8 cellular contexts compared by ENCODE assay signal in the genomic region with DNA sequence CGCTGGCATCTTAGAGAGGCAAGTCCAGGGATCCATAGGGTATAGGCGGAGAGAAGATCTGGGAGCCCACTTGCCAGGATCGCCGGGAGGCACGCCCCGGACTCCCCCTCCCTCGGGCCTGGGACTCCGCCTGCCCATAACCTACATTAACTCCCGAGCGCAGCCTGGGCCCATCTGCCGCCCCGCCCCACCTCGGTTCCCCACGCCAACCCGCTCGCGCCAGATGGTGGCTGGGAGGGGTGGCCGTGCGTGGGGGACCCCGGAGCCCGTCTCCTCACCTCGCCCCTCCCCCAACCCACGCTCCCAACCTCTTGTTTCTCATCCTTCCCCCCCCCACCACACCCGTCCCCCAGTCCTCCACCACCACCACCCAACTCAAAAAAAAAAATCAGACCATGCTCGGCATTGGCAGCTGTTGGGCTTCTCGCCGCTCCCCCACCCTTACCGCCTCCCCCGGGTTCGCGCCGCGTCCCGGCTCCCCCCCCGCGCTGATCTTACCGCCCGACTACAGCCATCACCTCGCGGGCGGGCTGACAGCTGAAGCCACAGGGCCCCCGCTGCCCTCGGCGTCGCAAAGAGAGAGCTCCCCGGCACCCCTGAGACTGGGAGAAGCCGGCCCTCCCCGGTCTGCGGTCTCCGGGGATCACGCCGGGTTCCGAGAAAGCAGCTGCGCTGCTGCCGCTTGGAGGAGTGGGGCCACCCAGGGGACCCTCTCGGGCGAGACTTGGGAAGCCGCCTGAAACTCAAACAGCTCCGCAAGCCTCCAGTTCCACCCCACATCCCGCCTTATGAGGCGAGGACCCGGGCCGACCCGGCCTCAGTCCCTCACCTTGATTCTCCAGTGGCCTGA. TPM values are rescaled to one million over a fixed set of nuclear protein-coding genes. Genes with fewer than 3 reads are reported as not detected.
A peak's percentile ranks its signal among the peaks of the same experiment; 100 is the strongest.
DNase-seq lines count a peak whose midpoint lies in the region; ATAC-seq, FAIRE-seq and TF ChIP-seq lines count a peak whose summit lies in the region.

No MANE protein-coding gene starts in this region.

- peaks cover 90% of the 10 kb centered on the region for H3K27me3 ChIP-seq in keratinocyte (ENCODE audit: control insufficient read depth, extremely low read depth, insufficient read depth, low read length)
- peaks cover 18% of the 10 kb centered on the region for H3K27me3 ChIP-seq in vagina

- H3K27ac Mint-ChIP-seq in stimulated activated naive CD8-positive, alpha-beta T cell treated with anti-CD3 and anti-CD28 coated beads, Interleukin-15, Interleukin-2, amounts not matched to agents 100 ng/mL and 50 ng/mL, for 24 hours = no peak overlapping the region

- H3K4me3 Mint-ChIP-seq in stimulated activated naive CD8-positive, alpha-beta T cell treated with anti-CD3 and anti-CD28 coated beads, Interleukin-15, Interleukin-2, amounts not matched to agents 100 ng/mL and 50 ng/mL, for 24 hours = peak overlapping the region; percentile 46
- H3K4me3 Mint-ChIP-seq in activated T-cell treated with anti-CD3 and anti-CD28 coated beads, Interleukin-2, amount 50 U/mL, for 4 hours = peak overlapping the region; percentile 42

- no peak for TF ChIP-seq POLR2A in vagina (IDR thresholded peaks at IDR 0.05)

- no peak for TF ChIP-seq CTCF in keratinocyte (optimal IDR thresholded peaks at IDR 0.05 in 1 of 3, IDR thresholded peaks at IDR 0.05 in 1 of 3, conservative IDR thresholded peaks at IDR 0.05 in 1 of 3; ENCODE audit: extremely low read depth in 1 of 3, insufficient read depth in 2 of 3, low read length in 3 of 3)
- TF ChIP-seq CTCF in vagina (IDR thresholded peaks at IDR 0.05) = no peak

- in situ Hi-C loops in ACHN (cut with HindIII; ENCODE audit: low pct_ligation_motif_present, low pct_unique_long_range_greater_than_20kb, low sequenced_read_pairs) = no loop called here

- H3K9me3 ChIP-seq in keratinocyte (ENCODE audit: control insufficient read depth, low read depth, low read length) = no peaks in the 10 kb centered on the region
- H3K9me3 ChIP-seq in vagina = no peaks in the 10 kb centered on the region

- H3K4me1 ChIP-seq in keratinocyte (ENCODE audit: control insufficient read depth, extremely low read depth, insufficient read depth, low read length) (peaks cover 19% of the 10 kb centered on the region), vagina (peaks cover 62% of the 10 kb centered on the region)

- no peak for FAIRE-seq in keratinocyte (lab: Jason Lieb, UNC)

- H4K20me1 ChIP-seq in keratinocyte (ENCODE audit: control insufficient read depth, extremely low read depth, insufficient read depth, low read length) = peaks cover 2% of the 10 kb centered on the region

- no peak for DNase-seq in stimulated activated naive CD8-positive, alpha-beta T cell treated with anti-CD3 and anti-CD28 coated beads, Interleukin-15, Interleukin-2, amounts not matched to agents 100 U/mL and 50 U/mL, for 24 hours
- DNase-seq in activated T-cell treated with anti-CD3 and anti-CD28 coated beads, Interleukin-2, amount 50 U/mL, for 4 hours = no peak
- no peak for DNase-seq in keratinocyte (ENCODE audit: low read depth, low spot score)
- no peak for DNase-seq in vagina (ENCODE audit: extremely low spot score in 2 of 2)
- DNase-seq in NCI-H187 (lab: John Stamatoyannopoulos, UW) = no peak
- no peak for DNase-seq in putamen (ENCODE audit: low spot score)
- no peak for DNase-seq in ACHN

- dilution Hi-C loops in keratinocyte (cut with MboI; ENCODE audit: extremely low pct_ligation_motif_present, low sequenced_read_pairs) = no loop called here

- peaks cover 59% of the 10 kb centered on the region for H3K27me3 Mint-ChIP-seq in stimulated activated naive CD8-positive, alpha-beta T cell treated with anti-CD3 and anti-CD28 coated beads, Interleukin-15, Interleukin-2, amounts not matched to agents 100 ng/mL and 50 ng/mL, for 24 hours
- peaks cover 66% of the 10 kb centered on the region for H3K27me3 Mint-ChIP-seq in activated T-cell treated with anti-CD3 and anti-CD28 coated beads, Interleukin-2, amount 50 U/mL, for 4 hours (ENCODE audit: low read depth)

- H3K9ac ChIP-seq in keratinocyte (ENCODE audit: control insufficient read depth, extremely low read depth, insufficient read depth, low read length) = no peak overlapping the region

- H3K4me1 Mint-ChIP-seq in stimulated activated naive CD8-positive, alpha-beta T cell treated with anti-CD3 and anti-CD28 coated beads, Interleukin-15, Interleukin-2, amounts not matched to agents 100 ng/mL and 50 ng/mL, for 24 hours (ENCODE audit: low read depth) = peaks cover 50% of the 10 kb centered on the region
- peaks cover 41% of the 10 kb centered on the region for H3K4me1 Mint-ChIP-seq in activated T-cell treated with anti-CD3 and anti-CD28 coated beads, Interleukin-2, amount 50 U/mL, for 4 hours (ENCODE audit: low read depth)

- peak overlapping the region; percentile 64 for H3K4me2 ChIP-seq in keratinocyte (ENCODE audit: control insufficient read depth, extremely low read depth, insufficient read depth, low read depth, low read length)

- no peaks in the 10 kb centered on the region for H3K36me3 Mint-ChIP-seq in stimulated activated naive CD8-positive, alpha-beta T cell treated with anti-CD3 and anti-CD28 coated beads, Interleukin-15, Interleukin-2, amounts not matched to agents 100 ng/mL and 50 ng/mL, for 24 hours (ENCODE audit: low read depth)
- H3K36me3 Mint-ChIP-seq in activated T-cell treated with anti-CD3 and anti-CD28 coated beads, Interleukin-2, amount 50 U/mL, for 4 hours (ENCODE audit: insufficient read depth) = no peaks in the 10 kb centered on the region

- H3K36me3 ChIP-seq in keratinocyte (ENCODE audit: control insufficient read depth in 2 of 2, extremely low read depth in 1 of 2, insufficient read depth in 2 of 2, low read length in 2 of 2) (no peaks in the 10 kb centered on the region), vagina (no peaks in the 10 kb centered on the region)

- intact Hi-C loops in vagina (cut with DNase I) = no loop called here

- ATAC-seq in stimulated activated naive CD8-positive, alpha-beta T cell treated with anti-CD3 and anti-CD28 coated beads, Interleukin-15, Interleukin-2, amounts not matched to agents 100 U/mL and 50 U/mL, for 24 hours = no peak
- ATAC-seq in activated T-cell treated with anti-CD3 and anti-CD28 coated beads, Interleukin-2, amount 50 U/mL, for 4 hours = no peak

- no peaks in the 10 kb centered on the region for H3K9me1 ChIP-seq in keratinocyte (ENCODE audit: control insufficient read depth, extremely low read depth, insufficient read depth, low read length)

- H2AFZ ChIP-seq in keratinocyte (ENCODE audit: control insufficient read depth, low read length) = no peak overlapping the region

- H3K79me2 ChIP-seq in keratinocyte (ENCODE audit: control insufficient read depth, insufficient read depth, low read length) = no peaks in the 10 kb centered on the region

- H3K9me3 Mint-ChIP-seq in stimulated activated naive CD8-positive, alpha-beta T cell treated with anti-CD3 and anti-CD28 coated beads, Interleukin-15, Interleukin-2, amounts not matched to agents 100 ng/mL and 50 ng/mL, for 24 hours = no peaks in the 10 kb centered on the region
- no peaks in the 10 kb centered on the region for H3K9me3 Mint-ChIP-seq in activated T-cell treated with anti-CD3 and anti-CD28 coated beads, Interleukin-2, amount 50 U/mL, for 4 hours

- H3K4me3 ChIP-seq in keratinocyte (ENCODE audit: control insufficient read depth in 2 of 3, extremely low read depth in 1 of 3, insufficient read depth in 2 of 3, low read depth in 1 of 3, low read length in 3 of 3) (peak overlapping the region in 2 of 3 experiments; percentile 35 to 46), vagina (peak overlapping the region; percentile 33 to 45)

- H3K27ac ChIP-seq in keratinocyte (ENCODE audit: control insufficient read depth, insufficient read depth, low read length) (no peak overlapping the region), vagina (no peak overlapping the region)

RNA-seq across cellular contexts. Expression of a gene that starts 1.4 kb away (rescaled TPM):
- total RNA-seq in activated T-cell treated with anti-CD3 and anti-CD28 coated beads, Interleukin-2, amount 50 U/mL, for 4 hours = under 1 TPM; 0.05 to 0.38 (median 0.37) TPM
- polyA plus RNA-seq in keratinocyte = not detected in 3 replicates
- polyA plus RNA-seq in keratinocyte (2011; ENCODE audit: low read depth) = not detected
- polyA plus RNA-seq in keratinocyte (2011; cell fraction: cytosol; rRNA removed) = not detected in 2 replicates
- 0.15 TPM in 1 of 2 replicates, not detected in the other for polyA plus RNA-seq in keratinocyte (2011; cell fraction: nucleus; rRNA removed)
- 0.07 TPM in 1 of 2 replicates, not detected in the other for polyA plus RNA-seq in keratinocyte (2012; ENCODE audit: low replicate concordance)
- polyA minus RNA-seq in keratinocyte = not detected in 3 replicates
- polyA minus RNA-seq in keratinocyte (2011; cell fraction: cytosol; rRNA and poly(A)+ RNA removed) = not detected
- not detected in 2 replicates for polyA minus RNA-seq in keratinocyte (2011; cell fraction: nucleus; rRNA and poly(A)+ RNA removed)
- 20.9 TPM for total RNA-seq in vagina

RNA-seq across cellular contexts. Expression of a gene that starts 25.5 kb away (rescaled TPM):
- 10 to 100 TPM; 12.0 to 31.3 (median 20.8) TPM for total RNA-seq in activated T-cell treated with anti-CD3 and anti-CD28 coated beads, Interleukin-2, amount 50 U/mL, for 4 hours
- polyA plus RNA-seq in keratinocyte = 6.4 to 7.2 TPM (median 6.9 TPM) in 3 replicates
- 8.1 TPM for polyA plus RNA-seq in keratinocyte (2011; ENCODE audit: low read depth)
- polyA plus RNA-seq in keratinocyte (2011; cell fraction: cytosol; rRNA removed) = 6.5 and 7.4 TPM in 2 replicates
- polyA plus RNA-seq in keratinocyte (2011; cell fraction: nucleus; rRNA removed) = 12.4 and 12.8 TPM in 2 replicates
- polyA plus RNA-seq in keratinocyte (2012; ENCODE audit: low replicate concordance) = 5.7 and 41.9 TPM in 2 replicates
- 3.6 to 4.4 TPM (median 4.1 TPM) in 3 replicates for polyA minus RNA-seq in keratinocyte
- 15.9 TPM for polyA minus RNA-seq in keratinocyte (2011; cell fraction: cytosol; rRNA and poly(A)+ RNA removed)
- 7.1 and 11.8 TPM in 2 replicates for polyA minus RNA-seq in keratinocyte (2011; cell fraction: nucleus; rRNA and poly(A)+ RNA removed)
- 25.3 TPM for total RNA-seq in vagina

RNA-seq across cellular contexts. Expression of a gene that starts 33.5 kb away (rescaled TPM):
- total RNA-seq in activated T-cell treated with anti-CD3 and anti-CD28 coated beads, Interleukin-2, amount 50 U/mL, for 4 hours = 10 to 100 TPM; 15.9 to 16.7 (median 16.4) TPM
- 11.6 to 21.1 TPM (median 18.2 TPM) in 3 replicates for polyA plus RNA-seq in keratinocyte
- polyA plus RNA-seq in keratinocyte (2011; ENCODE audit: low read depth) = 5.7 TPM
- polyA plus RNA-seq in keratinocyte (2011; cell fraction: cytosol; rRNA removed) = 9.4 and 15.1 TPM in 2 replicates
- 29.3 and 35.6 TPM in 2 replicates for polyA plus RNA-seq in keratinocyte (2011; cell fraction: nucleus; rRNA removed)
- polyA plus RNA-seq in keratinocyte (2012; ENCODE audit: low replicate concordance) = 14.4 and 20.6 TPM in 2 replicates
- 41.6 to 68.4 TPM (median 60.3 TPM) in 3 replicates for polyA minus RNA-seq in keratinocyte
- 44.7 TPM for polyA minus RNA-seq in keratinocyte (2011; cell fraction: cytosol; rRNA and poly(A)+ RNA removed)
- polyA minus RNA-seq in keratinocyte (2011; cell fraction: nucleus; rRNA and poly(A)+ RNA removed) = 59.2 and 60.0 TPM in 2 replicates
- total RNA-seq in vagina = 21.4 TPM

RNA-seq across cellular contexts. Expression of a gene that starts 53.7 kb away (rescaled TPM):
- total RNA-seq in activated T-cell treated with anti-CD3 and anti-CD28 coated beads, Interleukin-2, amount 50 U/mL, for 4 hours = under 1 TPM; 0.35 to 0.53 (median 0.49) TPM
- 1.2 to 12.1 TPM (median 7.1 TPM) in 3 replicates for polyA plus RNA-seq in keratinocyte
- polyA plus RNA-seq in keratinocyte (2011; ENCODE audit: low read depth) = 15.0 TPM
- polyA plus RNA-seq in keratinocyte (2011; cell fraction: cytosol; rRNA removed) = 3.3 and 7.6 TPM in 2 replicates
- 28.3 and 31.0 TPM in 2 replicates for polyA plus RNA-seq in keratinocyte (2011; cell fraction: nucleus; rRNA removed)
- polyA plus RNA-seq in keratinocyte (2012; ENCODE audit: low replicate concordance) = 1.2 and 28.5 TPM in 2 replicates
- 0.89 to 4.5 TPM (median 3.4 TPM) in 3 replicates for polyA minus RNA-seq in keratinocyte
- 5.8 TPM for polyA minus RNA-seq in keratinocyte (2011; cell fraction: cytosol; rRNA and poly(A)+ RNA removed)
- polyA minus RNA-seq in keratinocyte (2011; cell fraction: nucleus; rRNA and poly(A)+ RNA removed) = 12.0 and 15.2 TPM in 2 replicates
- total RNA-seq in vagina = 32.9 TPM

Comparison
In these comparisons a context has a peak if more than half of its experiments do, and no peak if none do; other contexts are left out.
1. RNA of a gene that starts 1.4 kb away (total RNA-seq): 20.9 TPM in vagina (single experiment); 0.05 to 0.38 TPM in activated T-cell treated with anti-CD3 and anti-CD28 coated beads, Interleukin-2, amount 50 U/mL, for 4 hours; every median in the first group is over 10 times any median in the second.